In the genomic region with DNA sequence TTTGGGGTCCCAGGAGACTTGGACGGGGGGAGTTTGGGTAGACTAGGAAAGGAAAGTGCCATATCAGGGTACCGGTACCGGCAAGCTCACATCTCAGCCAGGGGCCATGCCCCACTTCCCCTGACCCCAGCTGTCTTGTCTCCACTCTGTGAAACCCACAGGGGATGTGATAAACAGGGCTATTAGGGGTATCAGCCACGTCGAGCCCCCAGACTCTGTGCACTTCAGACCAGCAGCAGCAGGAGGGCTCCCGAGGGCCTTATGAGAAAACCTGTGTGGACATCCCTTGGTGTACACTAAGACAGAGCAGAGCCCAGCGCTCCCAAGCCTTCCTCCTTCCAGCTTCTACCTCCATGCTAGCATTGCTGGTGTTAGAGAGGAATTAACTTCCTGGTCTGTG, we compare ENCODE assay signal across 33 cellular contexts. TPM values are rescaled to one million over a fixed set of nuclear protein-coding genes. Genes with fewer than 3 reads are reported as not detected.
"Had no signal": no experiment of that assay in that cellular context is flagged by ENCODE, and none has a peak within 500 bp of the region (broad histone marks: within the 10 kb centered on the region; RNA-seq: fewer than 3 reads in every experiment).

No MANE protein-coding gene starts in this region.

- H3K27me3 ChIP-seq: cardiac muscle cell had no signal

- H3K27ac ChIP-seq: brain microvascular endothelial cell, KMS-11, PC-9 had no signal

- H3K4me3 ChIP-seq: cardiac muscle cell, PC-9 had no signal

- H2AFZ ChIP-seq: PC-9 had no signal

- H3K27ac Mint-ChIP-seq: activated CD4-positive, alpha-beta T cell treated with anti-CD3 and anti-CD28 coated beads, Interleukin-2, amount 10 ng/mL, durations not matched to agents 24 days and 14 days; activated CD8-positive, alpha-beta T cell treated with anti-CD3 and anti-CD28 coated beads for 36 hours; activated naive CD8-positive, alpha-beta T cell treated with anti-CD3 and anti-CD28 coated beads for 36 hours; activated T-cell treated with anti-CD3 and anti-CD28 coated beads, Interleukin-2, amount 50 U/mL, for 72 hours; activated T-helper 17 cell treated with anti-CD3 and anti-CD28 coated beads, Interleukin-2, amount 50 U/mL, for 72 hours had no signal

- ATAC-seq: activated CD8-positive, alpha-beta T cell treated with anti-CD3 and anti-CD28 coated beads for 36 hours; activated T-cell treated with anti-CD3 and anti-CD28 coated beads, Interleukin-2, amount 50 U/mL, for 72 hours; activated T-helper 17 cell treated with anti-CD3 and anti-CD28 coated beads, Interleukin-2, amount 50 U/mL, for 72 hours had no signal

- H3K27me3 Mint-ChIP-seq: activated CD8-positive, alpha-beta T cell treated with anti-CD3 and anti-CD28 coated beads for 36 hours; activated naive CD8-positive, alpha-beta T cell treated with anti-CD3 and anti-CD28 coated beads for 36 hours had no signal

- DNase-seq: activated CD4-positive, alpha-beta T cell treated with anti-CD3 and anti-CD28 coated beads, Interleukin-2, amount 10 ng/mL, durations not matched to agents 24 days and 14 days; activated CD4-positive, alpha-beta T cell treated with anti-CD3 and anti-CD28 coated beads, Interleukin-2, amount 50 U/mL, for 4 hours; activated CD8-positive, alpha-beta T cell treated with anti-CD3 and anti-CD28 coated beads for 36 hours; activated effector memory CD4-positive, alpha-beta T cell treated with anti-CD3 and anti-CD28 coated beads, Interleukin-2, amount 50 U/mL, for 16 hours; activated naive CD4-positive, alpha-beta T cell; activated naive CD4-positive, alpha-beta T cell treated with anti-CD3 and anti-CD28 coated beads, Interleukin-2, amount 50 U/mL, for 16 hours; activated naive CD8-positive, alpha-beta T cell treated with anti-CD3 and anti-CD28 coated beads for 36 hours; activated T-cell treated with anti-CD3 and anti-CD28 coated beads, Interleukin-2, amount 50 U/mL, for 1 hour; activated T-cell treated with anti-CD3 and anti-CD28 coated beads, Interleukin-2, amount 50 U/mL, for 72 hours; amniotic stem cell; brain microvascular endothelial cell; MM.1S; MV-4-11; NCI-H1092; NCI-H1436 treated with DMSO at 0.1 percent for 48 hours; NCI-H1694 treated with DMSO at 0.1 percent for 48 hours; NCI-H2029; NCI-H345; NCI-H510A; NCI-H526; NCI-H748 treated with DMSO at 0.1 percent for 48 hours; Right ventricle myocardium superior; SW 1271; T-helper 1 cell; T1000 had no signal

- H3K4me3 Mint-ChIP-seq: activated CD4-positive, alpha-beta T cell treated with anti-CD3 and anti-CD28 coated beads, Interleukin-2, amount 10 ng/mL, durations not matched to agents 24 days and 14 days; activated CD8-positive, alpha-beta T cell treated with anti-CD3 and anti-CD28 coated beads for 36 hours; activated naive CD8-positive, alpha-beta T cell treated with anti-CD3 and anti-CD28 coated beads for 36 hours; activated T-cell treated with anti-CD3 and anti-CD28 coated beads, Interleukin-2, amount 50 U/mL, for 72 hours; activated T-helper 17 cell treated with anti-CD3 and anti-CD28 coated beads, Interleukin-2, amount 50 U/mL, for 72 hours had no signal

- H3K4me2 ChIP-seq: KMS-11, PC-9 had no signal

- H3K9ac ChIP-seq: KMS-11 had no signal

- H3K9me3 Mint-ChIP-seq: activated CD4-positive, alpha-beta T cell treated with anti-CD3 and anti-CD28 coated beads, Interleukin-2, amount 10 ng/mL, durations not matched to agents 24 days and 14 days; activated CD8-positive, alpha-beta T cell treated with anti-CD3 and anti-CD28 coated beads for 36 hours; activated naive CD8-positive, alpha-beta T cell treated with anti-CD3 and anti-CD28 coated beads for 36 hours; activated T-cell treated with anti-CD3 and anti-CD28 coated beads, Interleukin-2, amount 50 U/mL, for 72 hours; activated T-helper 17 cell treated with anti-CD3 and anti-CD28 coated beads, Interleukin-2, amount 50 U/mL, for 72 hours had no signal

- H3K36me3 Mint-ChIP-seq: activated naive CD8-positive, alpha-beta T cell treated with anti-CD3 and anti-CD28 coated beads for 36 hours had no signal

- H3K4me1 Mint-ChIP-seq: activated CD4-positive, alpha-beta T cell treated with anti-CD3 and anti-CD28 coated beads, Interleukin-2, amount 10 ng/mL, durations not matched to agents 24 days and 14 days; activated naive CD8-positive, alpha-beta T cell treated with anti-CD3 and anti-CD28 coated beads for 36 hours had no signal

- H3K36me3 ChIP-seq: brain microvascular endothelial cell, cardiac muscle cell had no signal

RNA-seq across cellular contexts. Expression of a gene that starts 46.3 kb away (rescaled TPM):
- total RNA-seq: activated CD4-positive, alpha-beta T cell treated with anti-CD3 and anti-CD28 coated beads, Interleukin-2, amount 10 ng/mL, durations not matched to agents 24 days and 14 days; activated CD8-positive, alpha-beta memory T cell treated with anti-CD3 and anti-CD28 coated beads for 36 hours; activated CD8-positive, alpha-beta T cell treated with anti-CD3 and anti-CD28 coated beads for 36 hours; activated naive CD8-positive, alpha-beta T cell treated with anti-CD3 and anti-CD28 coated beads for 36 hours; activated T-cell treated with anti-CD3 and anti-CD28 coated beads, Interleukin-2, amount 50 U/mL, for 72 hours; activated T-helper 17 cell treated with anti-CD3 and anti-CD28 coated beads, Interleukin-2, amount 50 U/mL, for 72 hours; OCI-LY7; T-helper 2 cell treated with Interferon-gamma antibody and Interleukin-4, amounts not matched to agents 100 ng/mL and 5 ng/mL, for 36 hours had no signal

RNA-seq across cellular contexts. Expression of a gene that starts 47.9 kb away (rescaled TPM):
- total RNA-seq: activated CD4-positive, alpha-beta T cell treated with anti-CD3 and anti-CD28 coated beads, Interleukin-2, amount 10 ng/mL, durations not matched to agents 24 days and 14 days; activated CD8-positive, alpha-beta memory T cell treated with anti-CD3 and anti-CD28 coated beads for 36 hours; activated CD8-positive, alpha-beta T cell treated with anti-CD3 and anti-CD28 coated beads for 36 hours; activated T-cell treated with anti-CD3 and anti-CD28 coated beads, Interleukin-2, amount 50 U/mL, for 72 hours; activated T-helper 17 cell treated with anti-CD3 and anti-CD28 coated beads, Interleukin-2, amount 50 U/mL, for 72 hours; LHCN-M2; OCI-LY7; T-helper 2 cell treated with Interferon-gamma antibody and Interleukin-4, amounts not matched to agents 100 ng/mL and 5 ng/mL, for 36 hours had no signal
- polyA plus RNA-seq: cardiac muscle cell had no signal
